In genomic region chr7:908919-909357, GRCh38 we compare ENCODE assay signal across 8 cellular contexts. TPM values are rescaled to one million over a fixed set of nuclear protein-coding genes. Genes with fewer than 3 reads are reported as not detected.
DNase-seq lines count a peak whose midpoint lies in the region; ATAC-seq and TF ChIP-seq lines count a peak whose summit lies in the region.
"Not testable (repeated sequence)": the region's sequence is repeated elsewhere in the genome, so short reads cannot be mapped to it uniquely, and the experiment has no call there.

No MANE protein-coding gene starts in this region.

- H2BK5ac ChIP-seq in IMR-90 (ENCODE audit: low read depth, low read length, poor library complexity, severe bottlenecking), result not testable (repeated sequence)

- H3K4me1 Mint-ChIP-seq in activated T-helper 17 cell treated with anti-CD3 and anti-CD28 coated beads, Interleukin-2, amount 50 U/mL, for 72 hours, result not testable (repeated sequence)

- not testable (repeated sequence) for H2AK5ac ChIP-seq in IMR-90 (ENCODE audit: low read depth, low read length)

- not testable (repeated sequence) for H4K20me1 ChIP-seq in IMR-90 (ENCODE audit: insufficient read depth, low read length)

- peak; percentile 70 for ATAC-seq in GM21515 (IDR thresholded peaks at IDR 0.05; ENCODE audit: unreplicated experiment)
- ATAC-seq in IMR-90 (ENCODE audit: low read depth), result peak; percentile 94
- ATAC-seq in activated T-helper 17 cell treated with anti-CD3 and anti-CD28 coated beads, Interleukin-2, amount 50 U/mL, for 72 hours (replicated peaks), result peak; percentile 85
- peak; percentile 77 for ATAC-seq in mucosa of descending colon

- H3K56ac ChIP-seq in IMR-90 (ENCODE audit: extremely low read depth, insufficient read depth, low read length), result not testable (repeated sequence)

- H3K4me1 ChIP-seq in IMR-90 (ENCODE audit: control insufficient read depth, insufficient read depth, low read length); mucosa of descending colon (ENCODE audit: low read depth): not testable (repeated sequence)
- peaks cover 2 to 28% (median 6%) of the 10 kb centered on the region in 3 donors for H3K4me1 ChIP-seq in esophagus squamous epithelium

- H4K8ac ChIP-seq in IMR-90 (ENCODE audit: low read depth in 2 of 2, low read length in 2 of 2), result not testable (repeated sequence)

- H3K14ac ChIP-seq in IMR-90 (replicated peaks; ENCODE audit: low read depth, low read length), result not testable (repeated sequence)

- not testable (repeated sequence) for BruUV-seq in IMR-90 (replicated peaks; lab: Mats Ljungman, UMichigan)

- H2BK120ac ChIP-seq in IMR-90 (ENCODE audit: low read depth, low read length), result peak overlapping the region; percentile 40; the same call in 1 of the 2 replicates

- DNase-seq in D341Med (ENCODE audit: low spot score) (peak; percentile 94), IMR-90 (peak; percentile 21), SHP77 (lab: John Stamatoyannopoulos, UW) (peak; percentile 55 to 68), mucosa of descending colon (peak; percentile 69 to 83 (median 82))
- not testable (repeated sequence) for DNase-seq in esophagus squamous epithelium (lab: John Stamatoyannopoulos, UW)
- peak; percentile 44 to 72 for DNase-seq in stimulated activated CD8-positive, alpha-beta memory T cell treated with anti-CD3 and anti-CD28 coated beads, Interleukin-2, amount 100 ng/mL, for 48 hours (ENCODE audit: low read depth in 2 of 2)

- H3K4me3 ChIP-seq in IMR-90 (ENCODE audit: insufficient read depth, low read depth, low read length) (peak overlapping the region; percentile 27; the same call in 1 of the 2 replicates), esophagus squamous epithelium (peak overlapping the region in 3 of 4 donors; percentile 32 to 57 (median 41))
- not testable (repeated sequence) for H3K4me3 ChIP-seq in mucosa of descending colon

- H3K23ac ChIP-seq in IMR-90 (ENCODE audit: low read depth, low read length), result not testable (repeated sequence)

- H3K27me3 ChIP-seq in IMR-90 (ENCODE audit: control insufficient read depth, insufficient read depth, low read length); esophagus squamous epithelium: not testable (repeated sequence)

- POLR2A ChIA-PET in IMR-90 (lab: Charles Lee; ENCODE audit: unreplicated experiment), result not testable (repeated sequence)

- not testable (repeated sequence) for H3K27me3 Mint-ChIP-seq in activated T-helper 17 cell treated with anti-CD3 and anti-CD28 coated beads, Interleukin-2, amount 50 U/mL, for 72 hours

- not testable (repeated sequence) for H3K4me2 ChIP-seq in IMR-90 (ENCODE audit: low read depth, low read length)

- not testable (repeated sequence) for TF ChIP-seq POLR2A in IMR-90 (IDR thresholded peaks at IDR 0.05; ENCODE audit: low read depth, low read length); esophagus squamous epithelium (IDR thresholded peaks at IDR 0.05)

- H3K9me3 ChIP-seq in IMR-90 (ENCODE audit: control insufficient read depth, insufficient read depth, low read length); esophagus squamous epithelium; mucosa of descending colon: not testable (repeated sequence)

- H3K4ac ChIP-seq in IMR-90 (ENCODE audit: low read depth, low read length), result not testable (repeated sequence)

- not testable (repeated sequence) for H3K4me3 Mint-ChIP-seq in activated T-helper 17 cell treated with anti-CD3 and anti-CD28 coated beads, Interleukin-2, amount 50 U/mL, for 72 hours

- dilution Hi-C loops in IMR-90 (cut with HindIII; ENCODE audit: low sequenced_read_pairs, unreplicated experiment), result not testable (repeated sequence)

- TF ChIP-seq RAD21 in IMR-90 (IDR thresholded peaks at IDR 0.05; ENCODE audit: low read length), result peak; percentile 83

- CTCF ChIA-PET in IMR-90 (lab: Yijun Ruan, JAX), result not testable (repeated sequence)

- not testable (repeated sequence) for H3K9ac ChIP-seq in IMR-90 (ENCODE audit: low read depth, low read length)

- intact Hi-C loops in IMR-90 (cut with micrococcal nuclease), result loop anchor here (1.0 to 10.0 kb wide), 3 partner anchors 45 to 156 kb away; partner anchors contain the start of genes ADAP1 and GPR146
- intact Hi-C loops in esophagus squamous epithelium (cut with DNase I); mucosa of descending colon (cut with DNase I, micrococcal nuclease): not testable (repeated sequence)

- not testable (repeated sequence) for H3K9me1 ChIP-seq in IMR-90 (ENCODE audit: insufficient read depth, low read length)

- H3K79me1 ChIP-seq in IMR-90 (ENCODE audit: low read depth in 1 of 2, low read length in 2 of 2), result not testable (repeated sequence)

- not testable (repeated sequence) for H2BK15ac ChIP-seq in IMR-90 (ENCODE audit: low read depth, low read length)

- H3K27ac Mint-ChIP-seq in activated T-helper 17 cell treated with anti-CD3 and anti-CD28 coated beads, Interleukin-2, amount 50 U/mL, for 72 hours, result not testable (repeated sequence)

- TF ChIP-seq CTCF in IMR-90 (conservative IDR thresholded peaks at IDR 0.05; ENCODE audit: low read depth, low read length) (peak; percentile 77), esophagus squamous epithelium (IDR thresholded peaks at IDR 0.05) (peak; percentile 61 to 91 (median 80)), mucosa of descending colon (IDR thresholded peaks at IDR 0.05) (peak; percentile 76)

- H3K36me3 Mint-ChIP-seq in activated T-helper 17 cell treated with anti-CD3 and anti-CD28 coated beads, Interleukin-2, amount 50 U/mL, for 72 hours (ENCODE audit: low read depth), result not testable (repeated sequence)

- in situ Hi-C loops in IMR-90 (cut with MboI; ENCODE audit: low sequenced_read_pairs), result not testable (repeated sequence)

- 8% methylated on average over 8 of the region's 48 CpGs; no CpG with 5 or more reads in 1 of the 2 experiments for WGBS in IMR-90 (ENCODE audit: extremely low coverage in 2 of 2, insufficient read length in 1 of 2), 2 experiments
- no CpG with 5 or more reads among the region's 48 CpGs for WGBS in esophagus squamous epithelium, 2 donors

- not testable (repeated sequence) for H3K36me3 ChIP-seq in IMR-90 (ENCODE audit: control insufficient read depth, insufficient read depth, low read length); esophagus squamous epithelium; mucosa of descending colon (ENCODE audit: low read depth)

- H2BK20ac ChIP-seq in IMR-90 (ENCODE audit: low read depth, low read length), result not testable (repeated sequence)

- H4K91ac ChIP-seq in IMR-90 (ENCODE audit: insufficient read depth, low read depth, low read length), result not testable (repeated sequence)

- H3K18ac ChIP-seq in IMR-90 (ENCODE audit: low read depth, low read length), result not testable (repeated sequence)

- not testable (repeated sequence) for H3K27ac ChIP-seq in IMR-90 (ENCODE audit: insufficient read depth, low read length); esophagus squamous epithelium

- peak overlapping the region; percentile 61 for H2AFZ ChIP-seq in IMR-90 (replicated peaks; ENCODE audit: low read length, poor library complexity)

- H2AK9ac ChIP-seq in IMR-90 (replicated peaks; ENCODE audit: low read depth, low read length, poor library complexity), result peak overlapping the region; percentile 91

- H4K5ac ChIP-seq in IMR-90 (ENCODE audit: low read depth, low read length), result not testable (repeated sequence)

- not testable (repeated sequence) for H3K9me3 Mint-ChIP-seq in activated T-helper 17 cell treated with anti-CD3 and anti-CD28 coated beads, Interleukin-2, amount 50 U/mL, for 72 hours

TF ChIP-seq in IMR-90, 13 proteins besides CTCF, POLR2A, EP300 and RAD21:
- TF ChIP-seq SMC3 (IDR thresholded peaks at IDR 0.05; ENCODE audit: low read depth, low read length), result peak; percentile 73
- peak; percentile 40; the same call in 1 of the 2 replicates for TF ChIP-seq MAZ (IDR thresholded peaks at IDR 0.05; ENCODE audit: borderline replicate concordance, low read depth, low read length)
- peak; percentile 22; the same call in 1 of the 2 replicates for TF ChIP-seq BHLHE40 (IDR thresholded peaks at IDR 0.05; ENCODE audit: low read depth, low read length)

RNA-seq across cellular contexts. Expression of gene GET4, which starts 32.6 kb away (rescaled TPM):
- total RNA-seq in IMR-90 (2012; rRNA removed) (10.6 and 11.3 TPM in 2 replicates), esophagus squamous epithelium (10 to 100 TPM; 22.3 to 29.6 (median 27.8) TPM), mucosa of descending colon (10 to 100 TPM; 36.9 to 48.8 (median 48.2) TPM)
- polyA plus RNA-seq in IMR-90 (2012; rRNA removed), result 30.9 and 37.2 TPM in 2 replicates
- polyA plus RNA-seq in IMR-90 (2012; cell fraction: cytosol; rRNA removed), result 25.9 and 35.9 TPM in 2 replicates
- polyA plus RNA-seq in IMR-90 (2012; cell fraction: nucleus; rRNA removed; ENCODE audit: low replicate concordance), result 104 and 238 TPM in 2 replicates
- 10 to 100 TPM; 17.1 to 43.0 TPM for total RNA-seq in activated T-helper 17 cell treated with anti-CD3 and anti-CD28 coated beads, Interleukin-2, amount 50 U/mL, for 72 hours

RNA-seq across cellular contexts. Expression of gene ADAP1, which starts 45.5 kb away (rescaled TPM):
- total RNA-seq in IMR-90 (2012; rRNA removed), result 1.4 and 2.2 TPM in 2 replicates
- 1.9 and 2.0 TPM in 2 replicates for polyA plus RNA-seq in IMR-90 (2012; rRNA removed)
- 1.3 and 2.4 TPM in 2 replicates for polyA plus RNA-seq in IMR-90 (2012; cell fraction: cytosol; rRNA removed)
- polyA plus RNA-seq in IMR-90 (2012; cell fraction: nucleus; rRNA removed; ENCODE audit: low replicate concordance), result 2.9 and 5.6 TPM in 2 replicates
- 10 to 100 TPM in 1 of 2 donors, 1 to 10 TPM in 1; 2.3 to 23.7 TPM for total RNA-seq in activated T-helper 17 cell treated with anti-CD3 and anti-CD28 coated beads, Interleukin-2, amount 50 U/mL, for 72 hours
- total RNA-seq in esophagus squamous epithelium, result 10 to 100 TPM in 2 of 4 donors, 1 to 10 TPM in 2; 6.0 to 13.7 (median 9.9) TPM
- total RNA-seq in mucosa of descending colon, result 100 to 1,000 TPM in 1 of 3 donors, 10 to 100 TPM in 2; 80.7 to 153 (median 98.8) TPM
